32 cellular contexts compared by ENCODE assay signal in the genomic region with DNA sequence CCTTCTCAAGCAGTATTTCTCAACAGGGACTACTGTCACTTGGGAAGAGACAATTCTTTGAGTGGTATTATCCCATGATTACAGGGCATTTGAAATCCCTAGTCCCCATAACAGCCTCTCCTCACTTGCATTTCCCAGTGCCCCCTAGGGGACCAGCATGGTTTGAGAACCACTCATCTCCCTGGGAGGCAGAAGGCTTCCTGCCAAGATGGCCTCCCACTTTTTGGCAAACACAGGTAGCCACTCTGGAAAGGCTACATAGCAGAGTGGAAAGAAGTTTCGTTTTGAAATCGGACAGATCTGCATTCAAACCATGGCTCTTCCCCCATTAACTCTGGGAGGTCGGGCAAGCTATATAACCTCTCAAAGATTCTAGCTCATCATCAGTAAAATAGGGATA.
"Had no signal": no experiment of that assay in that cellular context is flagged by ENCODE, and none has a peak within 500 bp of the region (broad histone marks: within the 10 kb centered on the region; RNA-seq: fewer than 3 reads in every experiment).

No MANE protein-coding gene starts in this region.

- DNase-seq: activated B cell treated with CpG ODN at 0.5 μM for 24 hours; activated CD4-positive, alpha-beta T cell treated with anti-CD3 and anti-CD28 coated beads for 1 hour; activated CD4-positive, alpha-beta T cell treated with anti-CD3 and anti-CD28 coated beads, Interleukin-2, amount 10 ng/mL, durations not matched to agents 24 days and 14 days; activated CD4-positive, alpha-beta T cell treated with anti-CD3 and anti-CD28 coated beads, Interleukin-2, amount 50 U/mL, for 4 hours; activated CD8-positive, alpha-beta memory T cell treated with anti-CD3 and anti-CD28 coated beads, Interleukin-2, amount 10 ng/mL, durations not matched to agents 7 days and 5 days; activated CD8-positive, alpha-beta memory T cell treated with anti-CD3 and anti-CD28 coated beads, Interleukin-2, amount 50 U/mL, for 48 hours; activated gamma-delta T cell; activated naive CD4-positive, alpha-beta T cell treated with Interleukin-2 at 50 U/mL for 16 hours; aorta; brain microvascular endothelial cell; NCI-H1105; NCI-H1417 treated with DMSO at 0.1 percent for 48 hours; NCI-H187 treated with DMSO at 0.1 percent for 48 hours; NCI-H2081; NCI-H2171 treated with DMSO at 0.1 percent for 48 hours; NCI-H2227 treated with DMSO at 0.1 percent for 48 hours; NCI-H446; NCI-H510A treated with DMSO at 0.1 percent for 48 hours; NCI-H526 treated with DMSO at 0.1 percent for 48 hours; NCI-H774; SHP77; SJCRH30; T-cell; T-helper 2 cell; T-helper 9 cell had no signal

- H3K9ac ChIP-seq: KMS-11 had no signal

- H3K36me3 ChIP-seq: brain microvascular endothelial cell, SJCRH30 had no signal

- H3K4me3 ChIP-seq: SJCRH30, SK-N-MC had no signal

- H3K27ac Mint-ChIP-seq: activated B cell treated with CpG ODN at 0.5 μM for 24 hours; activated CD4-positive, alpha-beta T cell treated with anti-CD3 and anti-CD28 coated beads, Interleukin-2, amount 10 ng/mL, durations not matched to agents 24 days and 14 days; activated naive CD4-positive, alpha-beta T cell treated with anti-CD3 and anti-CD28 coated beads, Interleukin-2, amount 50 U/mL, for 24 hours; activated T-helper 2 cell treated with anti-CD3 and anti-CD28 coated beads, Interferon-gamma antibody, Interleukin-2, Interleukin-4, amounts not matched to agents 10 μg/mL and 5 μg/mL and 100 μg/mL, durations not matched to agents 14 hours and 24 hours and 36 hours had no signal

- ATAC-seq: activated CD8-positive, alpha-beta memory T cell treated with anti-CD3 and anti-CD28 coated beads, Interleukin-2, amount 10 ng/mL, durations not matched to agents 7 days and 5 days; Panc1 had no signal

- H3K9me3 ChIP-seq: SJCRH30 had no signal

- H3K4me2 ChIP-seq: KMS-11 had no signal

- H3K27me3 ChIP-seq: brain microvascular endothelial cell, SJCRH30 had no signal

- H3K27me3 Mint-ChIP-seq: activated B cell treated with CpG ODN at 0.5 μM for 24 hours; activated CD4-positive, alpha-beta T cell treated with anti-CD3 and anti-CD28 coated beads, Interleukin-2, amount 10 ng/mL, durations not matched to agents 24 days and 14 days; activated CD8-positive, alpha-beta memory T cell treated with anti-CD3 and anti-CD28 coated beads, Interleukin-2, amount 10 ng/mL, durations not matched to agents 7 days and 5 days; activated naive CD4-positive, alpha-beta T cell treated with anti-CD3 and anti-CD28 coated beads, Interleukin-2, amount 50 U/mL, for 24 hours; central memory CD8-positive, alpha-beta T cell; T-cell had no signal

- H3K4me1 ChIP-seq: SJCRH30 had no signal

- H3K27ac ChIP-seq: brain microvascular endothelial cell, SJCRH30, SK-N-MC, VCaP had no signal

- H3K9me3 Mint-ChIP-seq: activated naive CD4-positive, alpha-beta T cell treated with anti-CD3 and anti-CD28 coated beads, Interleukin-2, amount 50 U/mL, for 24 hours; central memory CD8-positive, alpha-beta T cell had no signal

- H3K4me3 Mint-ChIP-seq: activated B cell treated with CpG ODN at 0.5 μM for 24 hours; activated CD4-positive, alpha-beta T cell treated with anti-CD3 and anti-CD28 coated beads, Interleukin-2, amount 10 ng/mL, durations not matched to agents 24 days and 14 days; activated CD8-positive, alpha-beta memory T cell treated with anti-CD3 and anti-CD28 coated beads, Interleukin-2, amount 10 ng/mL, durations not matched to agents 7 days and 5 days; activated naive CD4-positive, alpha-beta T cell treated with anti-CD3 and anti-CD28 coated beads, Interleukin-2, amount 50 U/mL, for 24 hours; central memory CD8-positive, alpha-beta T cell had no signal
